ENCODE assay signal across 24 cellular contexts in the genomic region with DNA sequence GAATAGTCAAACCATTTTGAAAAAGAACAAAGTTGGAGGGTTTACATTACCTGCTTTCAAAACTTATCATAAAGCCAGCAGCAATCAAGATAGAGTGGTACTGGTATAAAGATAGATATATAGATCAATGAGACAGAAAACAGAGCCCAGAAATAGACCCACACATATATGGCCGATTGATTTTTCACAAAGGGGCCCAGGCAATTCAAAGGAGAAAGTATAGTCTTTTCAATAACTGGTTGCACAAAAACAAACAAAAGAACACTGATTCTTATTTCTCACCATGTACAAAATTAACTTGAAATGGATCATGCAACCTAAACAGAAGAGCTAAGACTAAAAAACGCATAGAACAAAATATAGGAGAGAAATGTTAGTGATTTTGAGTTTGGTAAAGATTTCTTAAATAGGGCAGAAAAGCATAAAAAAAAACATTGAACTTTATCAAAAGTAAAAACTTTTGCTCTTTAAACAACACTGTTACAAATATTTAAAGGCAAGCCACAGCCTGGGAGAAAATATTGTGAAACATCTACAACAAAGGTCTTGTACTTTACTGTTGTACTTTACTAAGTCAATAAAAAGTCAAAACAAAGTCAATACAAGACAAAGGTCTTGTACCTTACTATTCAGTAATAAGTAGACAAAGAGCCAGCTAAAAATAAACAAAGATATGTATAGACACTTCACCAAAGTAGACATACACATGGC.
"Had no signal": no experiment of that assay in that cellular context is flagged by ENCODE, and none has a peak within 500 bp of the region (broad histone marks: within the 10 kb centered on the region; RNA-seq: fewer than 3 reads in every experiment).

No MANE protein-coding gene starts in this region.

- H3K4me1 ChIP-seq: psoas muscle, testis, upper lobe of left lung had no signal

- DNase-seq: activated B cell treated with CpG ODN at 0.5 μM for 24 hours; activated CD4-positive, alpha-beta T cell treated with anti-CD3 and anti-CD28 coated beads for 48 hours; activated CD8-positive, alpha-beta memory T cell treated with anti-CD3 and anti-CD28 coated beads, Interleukin-2, amount 50 U/mL, for 48 hours; activated gamma-delta T cell treated with Interleukin-2 at 50 U/mL for 16 hours; activated naive CD8-positive, alpha-beta T cell treated with anti-CD3 and anti-CD28 coated beads for 36 hours; activated T-cell treated with anti-CD3 and anti-CD28 coated beads, Interleukin-2, amount 50 U/mL, for 72 hours; brain microvascular endothelial cell; cerebellar nuclear complex; dermis blood vessel endothelial cell; effector memory CD8-positive, alpha-beta T cell; gastrocnemius medialis; heart left ventricle; islet precursor cell; left ventricle myocardium inferior; nucleus accumbens; psoas muscle; spleen; stomach; SW 1271; testis; upper lobe of left lung had no signal

- FAIRE-seq: TTC549 had no signal

- H3K9me3 ChIP-seq: gastrocnemius medialis, heart left ventricle, left ventricle myocardium inferior, psoas muscle, spleen, stomach, testis, upper lobe of left lung had no signal

- H3K27ac ChIP-seq: brain microvascular endothelial cell, epithelial cell of prostate, gastrocnemius medialis, heart left ventricle, left ventricle myocardium inferior, psoas muscle, spleen, stomach, testis, upper lobe of left lung had no signal

- H3K4me3 ChIP-seq: gastrocnemius medialis, heart left ventricle, left ventricle myocardium inferior, psoas muscle, spleen, stomach, testis, upper lobe of left lung had no signal

- ATAC-seq: activated T-cell treated with anti-CD3 and anti-CD28 coated beads, Interleukin-2, amount 50 U/mL, for 72 hours; effector memory CD8-positive, alpha-beta T cell; gastrocnemius medialis; heart left ventricle; psoas muscle; sciatic nerve had no signal

- H3K36me3 ChIP-seq: brain microvascular endothelial cell, gastrocnemius medialis, left ventricle myocardium inferior, stomach, upper lobe of left lung had no signal
